Comparison of ENCODE assay signal across 8 cellular contexts in the genomic region with DNA sequence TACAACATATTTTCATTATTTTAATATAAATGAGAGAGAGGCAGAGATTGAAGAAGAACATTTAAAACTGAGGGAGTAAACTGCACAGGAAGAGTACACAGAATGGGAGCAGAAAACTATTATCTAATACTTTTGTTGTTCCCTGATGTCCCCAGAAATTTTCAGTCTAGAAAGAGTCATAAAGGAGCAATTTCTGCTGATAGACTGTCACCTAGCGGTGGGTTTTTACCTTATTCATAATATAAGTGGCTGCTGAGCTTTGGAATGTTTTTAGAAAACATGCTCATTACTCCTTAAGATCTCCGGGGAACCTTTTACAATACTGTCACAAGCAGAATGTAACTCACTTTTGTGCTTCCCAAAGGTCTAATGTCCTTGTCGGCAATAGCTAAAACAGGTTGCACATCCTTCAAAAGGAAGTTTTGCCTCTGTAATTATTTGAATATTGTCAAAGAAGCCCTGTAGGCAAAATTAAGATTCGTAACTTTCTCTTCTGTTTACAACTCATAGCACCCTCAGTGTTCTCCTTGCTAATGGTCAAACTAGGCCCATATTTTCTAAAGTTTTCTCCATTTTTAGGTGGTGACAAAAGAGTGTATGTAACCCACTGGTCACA. TPM values are rescaled to one million over a fixed set of nuclear protein-coding genes. Genes with fewer than 3 reads are reported as not detected.
A peak's percentile ranks its signal among the peaks of the same experiment; 100 is the strongest.
DNase-seq lines count a peak whose midpoint lies in the region; TF ChIP-seq lines count a peak whose summit lies in the region.

No MANE protein-coding gene starts in this region.

- H3K36me3 ChIP-seq in A673 (ENCODE audit: insufficient read depth, low read length, poor library complexity, severe bottlenecking): no peaks in the 10 kb centered on the region
- H3K36me3 ChIP-seq in transverse colon: no peaks in the 10 kb centered on the region
- no peaks in the 10 kb centered on the region for H3K36me3 ChIP-seq in MG63

- peaks cover 7% of the 10 kb centered on the region for H3K4me1 ChIP-seq in A673 (ENCODE audit: insufficient read depth, low read length, poor library complexity, severe bottlenecking)
- H3K4me1 ChIP-seq in transverse colon: peaks cover 4 to 8% (median 7%) of the 10 kb centered on the region in 4 donors

- TF ChIP-seq CTCF in A673 (conservative IDR thresholded peaks at IDR 0.05; ENCODE audit: low read depth, low read length): peak; percentile 78
- peak; percentile 41; the same call in 1 of the 2 replicates for TF ChIP-seq CTCF in WI38 (IDR thresholded peaks at IDR 0.05; ENCODE audit: low read depth, low read length)
- peak; percentile 72 to 84 (median 79) for TF ChIP-seq CTCF in transverse colon (IDR thresholded peaks at IDR 0.05)

- no TSS peak for BruUV-seq in A673 (replicated peaks; lab: Mats Ljungman, UMichigan)

- in situ Hi-C loops in G401 (cut with HindIII; ENCODE audit: low sequenced_read_pairs): no loop called here
- in situ Hi-C loops in transverse colon (cut with MboI; ENCODE audit: low pct_ligation_motif_present in 1 of 4, low pct_unique_long_range_greater_than_20kb in 1 of 4, low sequenced_read_pairs in 3 of 4): loop anchor here (5.0 to 25.0 kb wide), 5 partner anchors 182 to 697 kb away; a partner anchor contains a TSS

- H3K27me3 ChIP-seq in A673 (replicated peaks; ENCODE audit: insufficient read depth, low read depth, low read length, poor library complexity) (peaks cover 10% of the 10 kb centered on the region), transverse colon (no peaks in the 10 kb centered on the region), MG63 (peaks cover 4% of the 10 kb centered on the region)

- no peak for TF ChIP-seq POLR2A in transverse colon (IDR thresholded peaks at IDR 0.05)

- no peak for TF ChIP-seq EP300 in transverse colon (IDR thresholded peaks at IDR 0.05; ENCODE audit: low read depth)

- DNase-seq in A673 (ENCODE audit: low spot score) (peak; percentile 76), G401 (ENCODE audit: low spot score) (peak; percentile 73), NCI-H187 treated with DMSO at 0.1 percent for 48 hours (lab: John Stamatoyannopoulos, UW) (peak; percentile 75), inferior parietal cortex (ENCODE audit: extremely low spot score) (peak; percentile 83), transverse colon (no peak), MG63 (no peak)
- no peak for DNase-seq in activated effector memory CD4-positive, alpha-beta T cell treated with anti-CD3 and anti-CD28 coated beads, Interleukin-2, amount 50 U/mL, for 16 hours

- CTCF ChIA-PET in A673 (lab: Charles Lee): interaction anchor here (0.6 to 4.8 kb wide), 10 partner anchors 21 to 641 kb away, joined by 3 to 69 read pairs (median 4); no protein-coding TSS in a partner anchor

- H3K9me3 ChIP-seq in A673 (ENCODE audit: low read depth, low read length, poor library complexity, severe bottlenecking): no peaks in the 10 kb centered on the region
- H3K9me3 ChIP-seq in transverse colon: no peaks in the 10 kb centered on the region
- no peaks in the 10 kb centered on the region for H3K9me3 ChIP-seq in MG63

- intact Hi-C loops in A673 (cut with micrococcal nuclease; ENCODE audit: unreplicated experiment): loop anchor here (5.0 kb wide), 2 partner anchors 387 to 697 kb away; no protein-coding TSS in a partner anchor
- intact Hi-C loops in transverse colon (cut with DNase I; ENCODE audit: low total_unique reads): no loop called here

- no peak overlapping the region for H3K4me3 ChIP-seq in A673 (ENCODE audit: low read depth, low read length, poor library complexity, severe bottlenecking)
- H3K4me3 ChIP-seq in WI38 (ENCODE audit: low read depth, low read length): no peak overlapping the region
- H3K4me3 ChIP-seq in transverse colon: no peak overlapping the region
- H3K4me3 ChIP-seq in MG63: no peak overlapping the region

- WGBS in transverse colon (ENCODE audit: low coverage in 1 of 2), 2 donors: 28 to 49% methylated on average over 3 to 4 of the region's 4 CpGs

- POLR2A ChIA-PET in A673 (lab: Charles Lee; ENCODE audit: low non-redundant PET): no interaction called here

- H3K27ac ChIP-seq in A673 (ENCODE audit: low read depth, low read length, poor library complexity, severe bottlenecking): no peak overlapping the region
- no peak overlapping the region for H3K27ac ChIP-seq in transverse colon

RNA-seq across cellular contexts. Expression of a gene that starts 4.9 kb away (rescaled TPM):
- 5.3 and 6.9 TPM in 2 replicates for total RNA-seq in A673 (2021)
- not detected in 2 replicates for total RNA-seq in G401 (2014; rRNA removed; shearing (Covaris generic))
- total RNA-seq in transverse colon: 10 to 100 TPM in 2 of 4 donors, 1 to 10 TPM in 1, not detected in 1; 9.6 to 94.5 (median 11.4) TPM
- 2.3 and 6.8 TPM in 2 replicates for total RNA-seq in MG63 (2014; rRNA removed; shearing (Covaris generic); ENCODE audit: low replicate concordance)

RNA-seq across cellular contexts. Expression of a gene that starts 54.5 kb away (rescaled TPM):
- total RNA-seq in A673 (2021) (374 and 384 TPM in 2 replicates), transverse colon (10 to 100 TPM; 29.5 to 84.0 (median 65.8) TPM)
- 237 and 290 TPM in 2 replicates for total RNA-seq in G401 (2014; rRNA removed; shearing (Covaris generic))
- total RNA-seq in MG63 (2014; rRNA removed; shearing (Covaris generic); ENCODE audit: low replicate concordance): 241 and 253 TPM in 2 replicates

Comparison
In these comparisons a context has a peak if more than half of its experiments do, and no peak if none do; other contexts are left out.
1. DNase-seq: peak in A673 (single experiment), G401 (single experiment), NCI-H187 treated with DMSO at 0.1 percent for 48 hours (single experiment) and inferior parietal cortex (single experiment); none in transverse colon (single experiment), MG63 (single experiment) and activated effector memory CD4-positive, alpha-beta T cell treated with anti-CD3 and anti-CD28 coated beads, Interleukin-2, amount 50 U/mL, for 16 hours (single experiment).
2. Peak in every context shown above with its lines, with median percentiles within 50 percentile points of each other: CTCF ChIP-seq.